Comparison of ENCODE assay signal across 9 cellular contexts in genomic region chr7:30845426-30846135, GRCh38.
DNase-seq lines count a peak whose midpoint lies in the region; ATAC-seq and TF ChIP-seq lines count a peak whose summit lies in the region.
"Had no signal": no experiment of that assay in that cellular context is flagged by ENCODE, and none has a peak within 500 bp of the region (broad histone marks: within the 10 kb centered on the region; RNA-seq: fewer than 3 reads in every experiment).

No MANE protein-coding gene starts in this region.

- H3K4me2 ChIP-seq in mesenchymal stem cell (ENCODE audit: low read length, poor library complexity, severe bottlenecking): no peak overlapping the region

- no peak overlapping the region for H3K27ac ChIP-seq in mesenchymal stem cell (ENCODE audit: low read length, poor library complexity, severe bottlenecking)
- H3K27ac ChIP-seq in upper lobe of right lung: peak overlapping the region; percentile 72

- WGBS in mesenchymal stem cell: 68% methylated on average over 15 of the region's 15 CpGs

- no peak overlapping the region for H2BK5ac ChIP-seq in mesenchymal stem cell (ENCODE audit: low read depth, low read length, poor library complexity, severe bottlenecking)

- H3K27me3 ChIP-seq in mesenchymal stem cell (ENCODE audit: control insufficient read depth in 1 of 2, insufficient read depth in 1 of 2, low read length in 2 of 2): no peaks in the 10 kb centered on the region
- H3K27me3 ChIP-seq in upper lobe of right lung: no peaks in the 10 kb centered on the region

- H3K9me3 ChIP-seq in mesenchymal stem cell (ENCODE audit: control insufficient read depth, low read length): no peaks in the 10 kb centered on the region
- H3K9me3 ChIP-seq in upper lobe of right lung: no peaks in the 10 kb centered on the region

- H3K79me1 ChIP-seq in mesenchymal stem cell (replicated peaks; ENCODE audit: low read length, poor library complexity, severe bottlenecking): peaks cover 2% of the 10 kb centered on the region

- peak overlapping the region; percentile 47 to 54 for H3K18ac ChIP-seq in mesenchymal stem cell (ENCODE audit: low read depth in 1 of 2, low read length in 2 of 2)

- H2BK12ac ChIP-seq in mesenchymal stem cell (ENCODE audit: low read length in 2 of 2): peak overlapping the region in 1 of 2 experiments; percentile 80

- intact Hi-C loops in upper lobe of right lung (cut with DNase I): no loop called here

- no peak overlapping the region for H4K8ac ChIP-seq in mesenchymal stem cell (ENCODE audit: low read length)

- H3K9me3 Mint-ChIP-seq in effector memory CD8-positive, alpha-beta T cell: no peaks in the 10 kb centered on the region

- H3K4me3 ChIP-seq in mesenchymal stem cell (ENCODE audit: insufficient read depth in 1 of 2, low read depth in 1 of 2, low read length in 2 of 2): no peak overlapping the region
- no peak overlapping the region for H3K4me3 ChIP-seq in upper lobe of right lung

- DNase-seq in DMS 273 (lab: John Stamatoyannopoulos, UW; ENCODE audit: unreplicated experiment) (peak; percentile 43), DMS 273 treated with DMSO at 0.1 percent for 48 hours (lab: John Stamatoyannopoulos, UW) (no peak), dermis blood vessel endothelial cell (peak; percentile 36), mesenchymal stem cell (peak; percentile 53), upper lobe of right lung (peak; percentile 91)
- DNase-seq in activated naive CD4-positive, alpha-beta T cell treated with Interleukin-2 at 50 U/mL for 16 hours: no peak
- no peak for DNase-seq in effector memory CD8-positive, alpha-beta T cell
- DNase-seq: 8988T had no signal

- no peaks in the 10 kb centered on the region for H3K27me3 Mint-ChIP-seq in effector memory CD8-positive, alpha-beta T cell

- H3K4ac ChIP-seq in mesenchymal stem cell (ENCODE audit: low read depth in 1 of 2, low read length in 2 of 2): peak overlapping the region in 1 of 2 experiments; percentile 35

- H3K4me1 ChIP-seq in mesenchymal stem cell (ENCODE audit: control insufficient read depth, insufficient read depth, low read depth, low read length): peaks cover 21% of the 10 kb centered on the region
- H3K4me1 ChIP-seq in upper lobe of right lung: peaks cover 54% of the 10 kb centered on the region

- H3K23ac ChIP-seq in mesenchymal stem cell (ENCODE audit: low read length in 2 of 2): peak overlapping the region in 1 of 2 experiments; percentile 53

- no peak overlapping the region for H2AFZ ChIP-seq in mesenchymal stem cell (ENCODE audit: low read depth, low read length)

- H3K4me1 Mint-ChIP-seq in effector memory CD8-positive, alpha-beta T cell (ENCODE audit: low read depth in 2 of 2): peaks cover 0 to 1% of the 10 kb centered on the region in 2 donors

- H3K9ac ChIP-seq in mesenchymal stem cell (ENCODE audit: low read length): peak overlapping the region; percentile 59

- H3K27ac Mint-ChIP-seq in effector memory CD8-positive, alpha-beta T cell: no peak overlapping the region

- H4K91ac ChIP-seq in mesenchymal stem cell (ENCODE audit: low read length): peak overlapping the region; percentile 34

- no peak overlapping the region for H2BK120ac ChIP-seq in mesenchymal stem cell (ENCODE audit: low read depth, low read length)

- H3K14ac ChIP-seq in mesenchymal stem cell (ENCODE audit: low read length in 2 of 2): peak overlapping the region in 1 of 2 experiments; percentile 28

- ATAC-seq in upper lobe of right lung: peak; percentile 79
- ATAC-seq in GM21786 (IDR thresholded peaks at IDR 0.05; ENCODE audit: unreplicated experiment): no peak
- ATAC-seq in effector memory CD8-positive, alpha-beta T cell (replicated peaks): no peak

- H3K4me3 Mint-ChIP-seq in effector memory CD8-positive, alpha-beta T cell: no peak overlapping the region

- H2AK5ac ChIP-seq in mesenchymal stem cell (ENCODE audit: low read length, severe bottlenecking): peak overlapping the region; percentile 27

- no peaks in the 10 kb centered on the region for H3K36me3 Mint-ChIP-seq in effector memory CD8-positive, alpha-beta T cell (ENCODE audit: insufficient read depth)

- no peak for TF ChIP-seq CTCF in upper lobe of right lung (IDR thresholded peaks at IDR 0.05)

- no peak overlapping the region for H2BK15ac ChIP-seq in mesenchymal stem cell (ENCODE audit: low read depth, poor library complexity, severe bottlenecking)

- H3K36me3 ChIP-seq in mesenchymal stem cell (ENCODE audit: control insufficient read depth in 1 of 2, insufficient read depth in 2 of 2, low read depth in 1 of 2, low read length in 2 of 2): peaks cover 19 to 42% of the 10 kb centered on the region in 2 experiments
- H3K36me3 ChIP-seq in upper lobe of right lung: peaks cover 13% of the 10 kb centered on the region

Comparison
In these comparisons a context has a peak if more than half of its experiments do, and no peak if none do; other contexts are left out.
1. DNase-seq: peak in DMS 273 (single experiment), dermis blood vessel endothelial cell (single experiment), mesenchymal stem cell (single experiment) and upper lobe of right lung (single experiment); none in DMS 273 treated with DMSO at 0.1 percent for 48 hours (single experiment), activated naive CD4-positive, alpha-beta T cell treated with Interleukin-2 at 50 U/mL for 16 hours (single experiment) and effector memory CD8-positive, alpha-beta T cell (0 of 3).